In genomic region chr6:12062605-12063004, GRCh38 we compare ENCODE assay signal across 19 cellular contexts. TPM values are rescaled to one million over a fixed set of nuclear protein-coding genes. Genes with fewer than 3 reads are reported as not detected.
DNase-seq lines count a peak whose midpoint lies in the region; ATAC-seq, FAIRE-seq and TF ChIP-seq lines count a peak whose summit lies in the region.
"Had no signal": no experiment of that assay in that cellular context is flagged by ENCODE, and none has a peak within 500 bp of the region (broad histone marks: within the 10 kb centered on the region; RNA-seq: fewer than 3 reads in every experiment).

No MANE protein-coding gene starts in this region.

- H3K9ac ChIP-seq in GM12878 (ENCODE audit: control insufficient read depth, insufficient read depth, low read length) (no peak overlapping the region), mesendoderm (ENCODE audit: low read length) (no peak overlapping the region)
- H3K9ac ChIP-seq: BLaER1 treated with 17β-estradiol and CSF1 and Interleukin-3, amounts not matched to agents 10 nM and 100 nM had no signal

- TF ChIP-seq POLR2A in GM12878 (IDR thresholded peaks at IDR 0.05; ENCODE audit: low read depth, low read length) = no peak

- no peak overlapping the region for H4K8ac ChIP-seq in mesendoderm (ENCODE audit: low read depth, low read length)

- POLR2A ChIA-PET in HEK293 (lab: Yijun Ruan, JAX) (no interaction called here), GM12878 (lab: Charles Lee) (interaction anchor here (1.8 kb wide), 1 partner anchor 10 kb away, joined by 6 read pairs; no protein-coding TSS in a partner anchor)

- CTCF ChIA-PET in HEK293 (lab: Yijun Ruan, JAX) (interaction anchor here (0.6 kb wide), 3 partner anchors 25 to 849 kb away, joined by 3 to 4 read pairs (median 3); no protein-coding TSS in a partner anchor), GM12878 (lab: Yijun Ruan, JAX) (interaction anchor here (1.4 to 2.5 kb wide), 3 partner anchors 10 to 51 kb away, joined by 3 to 9 read pairs (median 7); no protein-coding TSS in a partner anchor)

- H2AK5ac ChIP-seq in mesendoderm (ENCODE audit: low read length) = no peak overlapping the region

- ATAC-seq in GM12878 = peak; percentile 3; the same call in 2 of the 3 replicates
- no peak for ATAC-seq in HG02870 (IDR thresholded peaks at IDR 0.05; ENCODE audit: unreplicated experiment)
- ATAC-seq: CD8-positive, alpha-beta T cell had no signal

- H3K4me3 ChIP-seq in GM12865 (ENCODE audit: low read depth, low read length) = peak overlapping the region; percentile 8; the same call in 1 of the 2 replicates
- no peak overlapping the region for H3K4me3 ChIP-seq in HEK293 (ENCODE audit: low read depth, low read length)
- no peak overlapping the region for H3K4me3 ChIP-seq in GM12878
- no peak overlapping the region for H3K4me3 ChIP-seq in mesendoderm (ENCODE audit: low read length)
- H3K4me3 ChIP-seq: BLaER1 treated with 17β-estradiol and CSF1 and Interleukin-3, amounts not matched to agents 10 nM and 100 nM had no signal

- no peak overlapping the region for H3K56ac ChIP-seq in mesendoderm (ENCODE audit: low read length)

- DNase-seq in GM12865 (ENCODE audit: low read depth) (no peak), GM12878 (ENCODE audit: low read depth, low spot score) (no peak), mesendoderm (peak; percentile 31), Ammon's horn (ENCODE audit: low spot score) (no peak), occipital lobe (lab: John Stamatoyannopoulos, UW) (no peak), GM03348 (ENCODE audit: low spot score) (no peak)
- DNase-seq: 8988T; ACHN; Caco-2; Calu3; CD4-positive, alpha-beta T cell; CD8-positive, alpha-beta T cell; DMS79 treated with DMSO at 0.1 percent for 48 hours; GDM1 had no signal

- H3K4me2 ChIP-seq in GM12878 (ENCODE audit: control insufficient read depth, insufficient read depth) (peak overlapping the region; percentile 21; the same call in 1 of the 2 replicates), mesendoderm (ENCODE audit: low read length) (no peak overlapping the region)
- H3K4me2 ChIP-seq: BLaER1 treated with 17β-estradiol and CSF1 and Interleukin-3, amounts not matched to agents 10 nM and 100 nM had no signal

- intact Hi-C loops in GM12878 (cut with micrococcal nuclease; ENCODE audit: unreplicated experiment) = loop anchor here (5.0 kb wide), 3 partner anchors 55 to 350 kb away; no protein-coding TSS in a partner anchor

- H3K27me3 ChIP-seq in GM12878 (replicated peaks in 1 of 2; ENCODE audit: control insufficient read depth in 2 of 2, insufficient read depth in 2 of 2, low read length in 1 of 2) (no peaks in the 10 kb centered on the region), mesendoderm (ENCODE audit: insufficient read depth, low read length, poor library complexity) (no peaks in the 10 kb centered on the region)
- H3K27me3 ChIP-seq: BLaER1 treated with 17β-estradiol and CSF1 and Interleukin-3, amounts not matched to agents 10 nM and 100 nM had no signal

- H3K4me1 ChIP-seq in HEK293 (ENCODE audit: control insufficient read depth, insufficient read depth, low read length) = peaks cover 20% of the 10 kb centered on the region; the same call in 1 of the 2 replicates
- peaks cover 50% of the 10 kb centered on the region for H3K4me1 ChIP-seq in GM12878 (ENCODE audit: control insufficient read depth, insufficient read depth, low read length)
- H3K4me1 ChIP-seq in mesendoderm (ENCODE audit: control insufficient read depth, low read depth, low read length) = no peaks in the 10 kb centered on the region
- H3K4me1 ChIP-seq: Caco-2 had no signal

- H3K4ac ChIP-seq in mesendoderm (ENCODE audit: low read depth, low read length) = no peak overlapping the region

- H4K20me1 ChIP-seq in GM12878 (ENCODE audit: control insufficient read depth, insufficient read depth) = no peaks in the 10 kb centered on the region

- WGBS in GM12878 (ENCODE audit: insufficient coverage, insufficient replicate concordance, low lambda C conversion rate, missing lambda C conversion rate) = 83% methylated on average over 5 of the region's 5 CpGs
- no CpG with 5 or more reads among the region's 5 CpGs for WGBS in mesendoderm (ENCODE audit: extremely low coverage, insufficient coverage, low lambda C conversion rate)

- RAD21 ChIA-PET in GM12878 (lab: Charles Lee; ENCODE audit: unreplicated experiment) = interaction anchor here (1.3 to 9.8 kb wide), 4 partner anchors 10 to 53 kb away, joined by 3 to 77 read pairs (median 17); partner anchors contain the start of gene HIVEP1

- TF ChIP-seq CTCF in GM12865 (IDR thresholded peaks at IDR 0.05; ENCODE audit: insufficient read depth, low read depth, low read length, missing control alignments) (no peak), HEK293 (tag by site-specific recombination; IDR thresholded peaks at IDR 0.05) (no peak), GM12878 (IDR thresholded peaks at IDR 0.05 in 2 of 3, conservative IDR thresholded peaks at IDR 0.05 in 1 of 3; ENCODE audit: control insufficient read depth in 2 of 3, extremely low read depth in 1 of 3, insufficient read depth in 1 of 3, low read depth in 3 of 3, low read length in 3 of 3) (no peak)

- no peak overlapping the region for H3K18ac ChIP-seq in mesendoderm (ENCODE audit: low read length)

- H3K27ac ChIP-seq in HEK293 (ENCODE audit: extremely low read depth, low read depth, low read length) (no peak overlapping the region), GM12878 (ENCODE audit: control insufficient read depth, insufficient read depth) (peak overlapping the region; percentile 0; the same call in 1 of the 2 replicates), mesendoderm (ENCODE audit: low read depth, low read length) (no peak overlapping the region)
- H3K27ac ChIP-seq: BLaER1 treated with 17β-estradiol and CSF1 and Interleukin-3, amounts not matched to agents 10 nM and 100 nM; C4-2B had no signal

- no peaks in the 10 kb centered on the region for H3K36me3 ChIP-seq in HEK293 (ENCODE audit: control insufficient read depth in 2 of 2, insufficient read depth in 1 of 2, low read length in 2 of 2)
- peaks cover 0 to 1% of the 10 kb centered on the region in 2 experiments; a peak in 2 of 4 replicates for H3K36me3 ChIP-seq in GM12878 (ENCODE audit: control insufficient read depth in 2 of 2, insufficient read depth in 2 of 2, low read length in 1 of 2)
- no peaks in the 10 kb centered on the region for H3K36me3 ChIP-seq in mesendoderm (ENCODE audit: control insufficient read depth, insufficient read depth, low read length)

- in situ Hi-C loops in GM12878 (cut with MboI) = no loop called here

- BruUV-seq in GM12878 (replicated peaks; lab: Mats Ljungman, UMichigan) = no TSS peak

- no peak overlapping the region for H2BK120ac ChIP-seq in mesendoderm (ENCODE audit: low read depth, low read length)

- H3K79me2 ChIP-seq in GM12878 (ENCODE audit: control insufficient read depth, insufficient read depth, low read length) = peaks cover 100% of the 10 kb centered on the region
- peaks cover 26% of the 10 kb centered on the region for H3K79me2 ChIP-seq in mesendoderm (ENCODE audit: control insufficient read depth, insufficient read depth, low read length)

- TF ChIP-seq RAD21 in GM12878 (IDR thresholded peaks at IDR 0.05; ENCODE audit: insufficient read depth, low read depth, low read length) = no peak

- peak in 1 of 2 experiments; percentile 27; a peak in 1 of 4 replicates for TF ChIP-seq EP300 in GM12878 (IDR thresholded peaks at IDR 0.05; ENCODE audit: borderline replicate concordance in 1 of 2, control insufficient read depth in 1 of 2, low read depth in 2 of 2, low read length in 2 of 2)

- no peak overlapping the region for H2AFZ ChIP-seq in GM12878 (ENCODE audit: control insufficient read depth, low read depth, low read length)

- SMC1A ChIA-PET in GM12878 (lab: Charles Lee; ENCODE audit: uncharacterized antibody, unreplicated experiment) = interaction anchor here (0.5 to 3.7 kb wide), 18 partner anchors 10 to 407 kb away, joined by 3 to 20 read pairs (median 4); no protein-coding TSS in a partner anchor

- no peak overlapping the region for H2BK5ac ChIP-seq in mesendoderm (ENCODE audit: low read length)

- FAIRE-seq in GM12878 (lab: Jason Lieb, UNC) = no peak
- FAIRE-seq: D721Med had no signal

- H3K79me1 ChIP-seq in mesendoderm (ENCODE audit: low read length) = peaks cover 25% of the 10 kb centered on the region

- no peaks in the 10 kb centered on the region for H3K9me3 ChIP-seq in HEK293 (ENCODE audit: control insufficient read depth, insufficient read depth, low read depth, low read length)
- no peaks in the 10 kb centered on the region; the same call in 1 of the 3 replicates for H3K9me3 ChIP-seq in GM12878 (replicated peaks; ENCODE audit: control insufficient read depth, insufficient read depth, low read length)
- H3K9me3 ChIP-seq: Caco-2 had no signal

- no peak overlapping the region for H2BK15ac ChIP-seq in mesendoderm (replicated peaks; ENCODE audit: low read depth)

- no peak overlapping the region for H3K23ac ChIP-seq in mesendoderm (ENCODE audit: low read length)

- H4K5ac ChIP-seq in mesendoderm (ENCODE audit: low read length) = no peak overlapping the region

TF ChIP-seq in HEK293, 187 proteins besides CTCF, POLR2A, EP300 and RAD21 (continues in another document):
- TF ChIP-seq ZNF133 (tag by site-specific recombination; IDR thresholded peaks at IDR 0.05) (no peak), ZBTB21 (tag by site-specific recombination; IDR thresholded peaks at IDR 0.05) (no peak)

RNA-seq across cellular contexts. Expression of gene HIVEP1, which starts 50.5 kb away (rescaled TPM):
- 251 and 262 TPM in 2 replicates for total RNA-seq in GM12878 (2013; cell fraction: nucleolus; rRNA removed)
- total RNA-seq in GM12878 (2014; rRNA removed) (32.2 and 33.7 TPM in 2 replicates), GM12878 (2014; rRNA removed; fragmentation: Illumina TruSeq; extraction: Trizol) (37.0 and 39.1 TPM in 2 replicates), GM12878 (2021) (37.5 and 37.7 TPM in 2 replicates), occipital lobe (22.0 TPM)
- polyA plus RNA-seq in GM12878 (2011; ENCODE audit: low read depth) = 14.0 TPM
- polyA plus RNA-seq in GM12878 (2011; rRNA removed) (13.6 and 19.7 TPM in 2 replicates), GM12878 (2014; fragmentation: Illumina TruSeq; extraction: Trizol) (31.1 and 40.9 TPM in 2 replicates), GM12878 (2014; fragmentation: Nextera tagmentation; extraction: Ambion mirVana) (1 to 10 TPM; 4.3 to 6.7 TPM), GM12878 (2014; rRNA removed) (22.5 and 23.5 TPM in 2 replicates), GM12878 (2016; fragmentation: Nextera tagmentation; extraction: Ambion mirVana) (10 to 100 TPM; 11.9 to 13.2 TPM)
- polyA plus RNA-seq in GM12878 (2011; cell fraction: cytosol; rRNA removed) = 23.6 and 25.1 TPM in 2 replicates
- polyA plus RNA-seq in GM12878 (2011; cell fraction: nucleus; rRNA removed) = 36.9 and 47.3 TPM in 2 replicates
- 14.9 and 17.9 TPM in 2 replicates for polyA plus RNA-seq in GM12878 (2012)
- 71.2 and 77.4 TPM in 2 replicates for polyA minus RNA-seq in GM12878 (2011; rRNA and poly(A)+ RNA removed)
- polyA minus RNA-seq in GM12878 (2011; cell fraction: cytosol; rRNA and poly(A)+ RNA removed) = 17.7 and 17.9 TPM in 2 replicates
- 62.4 and 93.5 TPM in 2 replicates for polyA minus RNA-seq in GM12878 (2011; cell fraction: nucleus; rRNA and poly(A)+ RNA removed)
- 7.4 TPM for polyA plus RNA-seq in mesendoderm (2013, experiment 1 of 2)
- 7.5 TPM for polyA plus RNA-seq in mesendoderm (2013, experiment 2 of 2)
